Comparison of ENCODE assay signal across 1 cellular context in genomic region chr3:88324788-88325187, GRCh38.
TF ChIP-seq lines count a peak whose summit lies in the region.

No MANE protein-coding gene starts in this region.

TF ChIP-seq in GM23338, 12 proteins besides CTCF, POLR2A, EP300 and RAD21 (continued from another document):
- TF ChIP-seq JUNB (IDR thresholded peaks at IDR 0.05; ENCODE audit: unreplicated experiment) = no peak
- TF ChIP-seq CREB1 (CRISPR knock-in tag; IDR thresholded peaks at IDR 0.05; ENCODE audit: low read depth) = no peak
- no peak for TF ChIP-seq ZNF331 (CRISPR knock-in tag; IDR thresholded peaks at IDR 0.05; ENCODE audit: low read depth)
- TF ChIP-seq STAT1 (IDR thresholded peaks at IDR 0.05; ENCODE audit: unreplicated experiment) = no peak
- TF ChIP-seq EZH2phosphoT487 (IDR thresholded peaks at IDR 0.05; ENCODE audit: unreplicated experiment) = no peak
- no peak for TF ChIP-seq POLR2AphosphoS5 (IDR thresholded peaks at IDR 0.05; ENCODE audit: low read depth)
- TF ChIP-seq, protein P1, sequence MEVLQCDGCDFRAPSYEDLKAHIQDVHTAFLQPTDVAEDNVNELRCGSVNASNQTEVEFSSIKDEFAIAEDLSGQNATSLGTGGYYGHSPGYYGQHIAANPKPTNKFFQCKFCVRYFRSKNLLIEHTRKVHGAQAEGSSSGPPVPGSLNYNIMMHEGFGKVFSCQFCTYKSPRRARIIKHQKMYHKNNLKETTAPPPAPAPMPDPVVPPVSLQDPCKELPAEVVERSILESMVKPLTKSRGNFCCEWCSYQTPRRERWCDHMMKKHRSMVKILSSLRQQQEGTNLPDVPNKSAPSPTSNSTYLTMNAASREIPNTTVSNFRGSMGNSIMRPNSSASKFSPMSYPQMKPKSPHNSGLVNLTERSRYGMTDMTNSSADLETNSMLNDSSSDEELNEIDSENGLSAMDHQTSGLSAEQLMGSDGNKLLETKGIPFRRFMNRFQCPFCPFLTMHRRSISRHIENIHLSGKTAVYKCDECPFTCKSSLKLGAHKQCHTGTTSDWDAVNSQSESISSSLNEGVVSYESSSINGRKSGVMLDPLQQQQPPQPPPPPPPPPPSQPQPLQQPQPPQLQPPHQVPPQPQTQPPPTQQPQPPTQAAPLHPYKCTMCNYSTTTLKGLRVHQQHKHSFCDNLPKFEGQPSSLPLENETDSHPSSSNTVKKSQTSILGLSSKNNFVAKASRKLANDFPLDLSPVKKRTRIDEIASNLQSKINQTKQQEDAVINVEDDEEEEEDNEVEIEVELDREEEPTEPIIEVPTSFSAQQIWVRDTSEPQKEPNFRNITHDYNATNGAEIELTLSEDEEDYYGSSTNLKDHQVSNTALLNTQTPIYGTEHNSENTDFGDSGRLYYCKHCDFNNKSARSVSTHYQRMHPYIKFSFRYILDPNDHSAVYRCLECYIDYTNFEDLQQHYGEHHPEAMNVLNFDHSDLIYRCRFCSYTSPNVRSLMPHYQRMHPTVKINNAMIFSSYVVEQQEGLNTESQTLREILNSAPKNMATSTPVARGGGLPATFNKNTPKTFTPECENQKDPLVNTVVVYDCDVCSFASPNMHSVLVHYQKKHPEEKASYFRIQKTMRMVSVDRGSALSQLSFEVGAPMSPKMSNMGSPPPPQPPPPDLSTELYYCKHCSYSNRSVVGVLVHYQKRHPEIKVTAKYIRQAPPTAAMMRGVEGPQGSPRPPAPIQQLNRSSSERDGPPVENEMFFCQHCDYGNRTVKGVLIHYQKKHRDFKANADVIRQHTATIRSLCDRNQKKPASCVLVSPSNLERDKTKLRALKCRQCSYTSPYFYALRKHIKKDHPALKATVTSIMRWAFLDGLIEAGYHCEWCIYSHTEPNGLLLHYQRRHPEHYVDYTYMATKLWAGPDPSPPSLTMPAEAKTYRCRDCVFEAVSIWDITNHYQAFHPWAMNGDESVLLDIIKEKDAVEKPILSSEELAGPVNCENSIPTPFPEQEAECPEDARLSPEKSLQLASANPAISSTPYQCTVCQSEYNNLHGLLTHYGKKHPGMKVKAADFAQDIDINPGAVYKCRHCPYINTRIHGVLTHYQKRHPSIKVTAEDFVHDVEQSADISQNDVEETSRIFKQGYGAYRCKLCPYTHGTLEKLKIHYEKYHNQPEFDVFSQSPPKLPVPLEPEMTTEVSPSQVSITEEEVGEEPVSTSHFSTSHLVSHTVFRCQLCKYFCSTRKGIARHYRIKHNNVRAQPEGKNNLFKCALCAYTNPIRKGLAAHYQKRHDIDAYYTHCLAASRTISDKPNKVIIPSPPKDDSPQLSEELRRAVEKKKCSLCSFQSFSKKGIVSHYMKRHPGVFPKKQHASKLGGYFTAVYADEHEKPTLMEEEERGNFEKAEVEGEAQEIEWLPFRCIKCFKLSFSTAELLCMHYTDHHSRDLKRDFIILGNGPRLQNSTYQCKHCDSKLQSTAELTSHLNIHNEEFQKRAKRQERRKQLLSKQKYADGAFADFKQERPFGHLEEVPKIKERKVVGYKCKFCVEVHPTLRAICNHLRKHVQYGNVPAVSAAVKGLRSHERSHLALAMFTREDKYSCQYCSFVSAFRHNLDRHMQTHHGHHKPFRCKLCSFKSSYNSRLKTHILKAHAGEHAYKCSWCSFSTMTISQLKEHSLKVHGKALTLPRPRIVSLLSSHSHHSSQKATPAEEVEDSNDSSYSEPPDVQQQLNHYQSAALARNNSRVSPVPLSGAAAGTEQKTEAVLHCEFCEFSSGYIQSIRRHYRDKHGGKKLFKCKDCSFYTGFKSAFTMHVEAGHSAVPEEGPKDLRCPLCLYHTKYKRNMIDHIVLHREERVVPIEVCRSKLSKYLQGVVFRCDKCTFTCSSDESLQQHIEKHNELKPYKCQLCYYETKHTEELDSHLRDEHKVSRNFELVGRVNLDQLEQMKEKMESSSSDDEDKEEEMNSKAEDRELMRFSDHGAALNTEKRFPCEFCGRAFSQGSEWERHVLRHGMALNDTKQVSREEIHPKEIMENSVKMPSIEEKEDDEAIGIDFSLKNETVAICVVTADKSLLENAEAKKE (CRISPR knock-in tag; IDR thresholded peaks at IDR 0.05) = no peak
- TF ChIP-seq EZH2 (IDR thresholded peaks at IDR 0.05; ENCODE audit: low read depth, unreplicated experiment) = no peak
- TF ChIP-seq ETS1 (IDR thresholded peaks at IDR 0.05) = no peak
